In the genomic region with DNA sequence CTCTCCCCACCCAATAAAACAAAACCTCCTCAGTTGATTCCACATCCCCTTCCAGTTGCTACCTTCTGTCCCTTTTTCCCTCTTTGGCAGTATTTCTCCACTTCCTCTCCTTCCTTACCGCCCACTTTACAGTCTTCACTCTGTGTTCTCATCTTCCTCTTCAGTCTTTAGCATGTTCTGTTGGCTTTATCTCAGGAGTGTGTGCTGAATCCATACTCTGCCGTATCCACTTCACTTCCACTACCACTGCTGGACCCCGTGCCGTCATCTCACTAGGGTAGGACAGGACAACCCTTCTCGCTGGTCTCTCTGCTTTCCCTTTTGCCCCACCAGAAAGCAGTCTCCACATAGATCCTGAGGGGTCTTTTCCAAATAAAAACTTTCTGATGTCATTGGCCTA, we compare ENCODE assay signal across 25 cellular contexts.
"Had no signal": no experiment of that assay in that cellular context is flagged by ENCODE, and none has a peak within 500 bp of the region (broad histone marks: within the 10 kb centered on the region; RNA-seq: fewer than 3 reads in every experiment).

No MANE protein-coding gene starts in this region.

- H3K4me1 Mint-ChIP-seq: memory B cell had no signal

- H3K27me3 ChIP-seq: adrenal gland, ascending aorta, esophagus squamous epithelium, gastroesophageal sphincter, vagina had no signal

- H3K9me3 Mint-ChIP-seq: activated CD4-positive, alpha-beta T cell treated with anti-CD3 and anti-CD28 coated beads, Interleukin-2, amount 10 ng/mL, durations not matched to agents 7 days and 5 days; activated CD8-positive, alpha-beta T cell treated with anti-CD3 and anti-CD28 coated beads for 36 hours; effector memory CD8-positive, alpha-beta T cell; memory B cell; natural killer cell treated with Interleukin-12 subunit alpha and Interleukin-12 subunit beta and Interleukin-15 and Interleukin-18, amount 100 ng/mL, for 72 hours; stimulated activated naive B cell treated with anti-CD40 and anti-IgM and Interleukin-4, amounts not matched to agents 10 μg/mL and 1 μg/mL and 100 μg/mL, for 72 hours had no signal

- H3K4me3 ChIP-seq: adrenal gland, ascending aorta, esophagus squamous epithelium, gastroesophageal sphincter, vagina had no signal

- ATAC-seq: activated CD8-positive, alpha-beta T cell treated with anti-CD3 and anti-CD28 coated beads for 36 hours; effector memory CD8-positive, alpha-beta T cell; gastroesophageal sphincter; left cardiac atrium; natural killer cell treated with Interleukin-12 subunit alpha and Interleukin-12 subunit beta and Interleukin-15 and Interleukin-18, amount 100 ng/mL, for 72 hours; sciatic nerve; stimulated activated naive B cell treated with anti-CD40 and anti-IgM and Interleukin-4, amounts not matched to agents 10 μg/mL and 1 μg/mL and 100 μg/mL, for 72 hours had no signal

- DNase-seq: activated CD4-positive, alpha-beta T cell treated with anti-CD3 and anti-CD28 coated beads, Interleukin-2, amount 10 ng/mL, durations not matched to agents 7 days and 5 days; activated CD4-positive, CD25-positive, alpha-beta regulatory T cell treated with anti-CD3 and anti-CD28 coated beads, Interleukin-2, amount 50 U/mL, for 72 hours; activated CD8-positive, alpha-beta T cell treated with anti-CD3 and anti-CD28 coated beads for 36 hours; activated gamma-delta T cell treated with Interleukin-2 at 50 U/mL for 16 hours; adrenal gland; central memory CD4-positive, alpha-beta T cell; effector memory CD8-positive, alpha-beta T cell; esophagus squamous epithelium; head of caudate nucleus; islet precursor cell; left cardiac atrium; small intestine; stimulated activated CD4-positive, alpha-beta T cell treated with anti-CD3 and anti-CD28 coated beads, Interleukin-2, amount 100 ng/mL, for 48 hours; stimulated activated CD8-positive, alpha-beta memory T cell treated with anti-CD3 and anti-CD28 coated beads, Interleukin-4, amount 100 ng/mL, for 48 hours; stimulated activated naive B cell treated with anti-CD40 and anti-IgM and Interleukin-4, amounts not matched to agents 10 μg/mL and 1 μg/mL and 100 μg/mL, for 72 hours; trophoblast cell had no signal

- H3K4me3 Mint-ChIP-seq: activated CD4-positive, alpha-beta T cell treated with anti-CD3 and anti-CD28 coated beads, Interleukin-2, amount 10 ng/mL, durations not matched to agents 7 days and 5 days; activated CD8-positive, alpha-beta T cell treated with anti-CD3 and anti-CD28 coated beads for 36 hours; activated naive CD8-positive, alpha-beta T cell; effector memory CD8-positive, alpha-beta T cell; memory B cell; natural killer cell treated with Interleukin-12 subunit alpha and Interleukin-12 subunit beta and Interleukin-15 and Interleukin-18, amount 100 ng/mL, for 72 hours; stimulated activated naive B cell treated with anti-CD40 and anti-IgM and Interleukin-4, amounts not matched to agents 10 μg/mL and 1 μg/mL and 100 μg/mL, for 72 hours had no signal

- H3K27me3 Mint-ChIP-seq: activated CD4-positive, alpha-beta T cell treated with anti-CD3 and anti-CD28 coated beads, Interleukin-2, amount 10 ng/mL, durations not matched to agents 7 days and 5 days; effector memory CD8-positive, alpha-beta T cell; natural killer cell treated with Interleukin-12 subunit alpha and Interleukin-12 subunit beta and Interleukin-15 and Interleukin-18, amount 100 ng/mL, for 72 hours had no signal

- H3K9me3 ChIP-seq: adrenal gland, ascending aorta, esophagus squamous epithelium, gastroesophageal sphincter, vagina had no signal

- H3K27ac Mint-ChIP-seq: activated CD4-positive, alpha-beta T cell treated with anti-CD3 and anti-CD28 coated beads, Interleukin-2, amount 10 ng/mL, durations not matched to agents 7 days and 5 days; activated CD8-positive, alpha-beta T cell treated with anti-CD3 and anti-CD28 coated beads for 36 hours; activated naive CD8-positive, alpha-beta T cell; memory B cell; stimulated activated naive B cell treated with anti-CD40 and anti-IgM and Interleukin-4, amounts not matched to agents 10 μg/mL and 1 μg/mL and 100 μg/mL, for 72 hours had no signal

- FAIRE-seq: colon, small intestine had no signal

- H3K27ac ChIP-seq: adrenal gland, ascending aorta, esophagus squamous epithelium, gastroesophageal sphincter, vagina, VCaP had no signal
